8 cellular contexts compared by ENCODE assay signal in the genomic region with DNA sequence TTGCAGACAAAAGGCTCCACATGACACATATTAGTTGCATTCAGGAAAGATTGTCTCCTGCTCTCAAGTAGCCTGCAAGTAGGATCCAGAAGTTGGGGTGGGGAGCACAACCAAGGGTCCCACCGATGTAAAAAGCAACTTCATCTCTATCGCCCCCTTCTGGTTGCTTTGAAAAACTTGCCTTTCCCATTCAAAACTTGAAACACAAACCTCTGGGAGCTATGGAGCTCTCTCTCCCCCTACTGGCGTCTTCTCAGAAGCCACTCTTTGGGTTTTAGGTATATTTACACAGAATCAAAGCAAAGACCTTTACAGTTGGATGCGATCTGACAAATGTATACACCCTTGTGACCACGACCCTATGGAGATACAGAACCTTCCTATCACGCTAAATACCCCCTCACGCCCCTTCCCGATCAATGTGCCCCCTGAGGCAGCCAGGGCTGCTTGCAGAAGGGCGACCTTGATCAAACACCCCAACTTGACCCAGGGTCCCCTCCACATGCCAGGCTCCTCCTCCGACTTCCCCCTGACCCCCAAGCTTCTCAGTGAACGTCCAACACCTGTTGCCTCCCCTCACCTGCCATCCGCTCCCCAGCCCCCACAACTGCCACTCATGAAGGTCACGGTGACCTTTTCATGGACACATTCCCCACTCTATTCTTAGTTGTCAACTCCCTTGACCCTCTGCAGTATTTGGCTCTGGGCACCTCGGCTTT. TPM values are rescaled to one million over a fixed set of nuclear protein-coding genes. Genes with fewer than 3 reads are reported as not detected.
A peak's percentile ranks its signal among the peaks of the same experiment; 100 is the strongest.
DNase-seq lines count a peak whose midpoint lies in the region; ATAC-seq and TF ChIP-seq lines count a peak whose summit lies in the region.

No MANE protein-coding gene starts in this region.

- peak overlapping the region; percentile 16 for H3K4me2 ChIP-seq in parathyroid adenoma (ENCODE audit: low read length)

- peak; percentile 86 for DNase-seq in GM03348 (ENCODE audit: low spot score)
- DNase-seq in LoVo (ENCODE audit: low spot score): peak; percentile 83
- peak; percentile 89 for DNase-seq in RKO (ENCODE audit: low spot score)
- DNase-seq in activated naive CD4-positive, alpha-beta T cell treated with anti-CD3 and anti-CD28 coated beads for 36 hours: peak; percentile 88
- DNase-seq in globus pallidus (ENCODE audit: low spot score): peak; percentile 70

- H3K4me1 Mint-ChIP-seq in activated naive CD4-positive, alpha-beta T cell treated with anti-CD3 and anti-CD28 coated beads for 36 hours (ENCODE audit: low read depth): peaks cover 53% of the 10 kb centered on the region

- peaks cover 5% of the 10 kb centered on the region for H3K36me3 Mint-ChIP-seq in activated naive CD4-positive, alpha-beta T cell treated with anti-CD3 and anti-CD28 coated beads for 36 hours (ENCODE audit: low read depth)

- H3K36me3 ChIP-seq in parathyroid adenoma (ENCODE audit: control insufficient read depth, insufficient read depth, low read length): no peaks in the 10 kb centered on the region

- CTCF ChIA-PET in activated naive CD4-positive, alpha-beta T cell treated with anti-CD3 and anti-CD28 coated beads for 36 hours (lab: Charles Lee): interaction anchor here (0.6 to 6.7 kb wide), 18 partner anchors 9 to 108 kb away, joined by 3 to 101 read pairs (median 8); partner anchors contain the start of genes FLT3LG, NOSIP, PRRG2 and RCN3

- no peak for ATAC-seq in GM18858 (IDR thresholded peaks at IDR 0.05; ENCODE audit: unreplicated experiment)
- ATAC-seq in GM19455 (IDR thresholded peaks at IDR 0.05; ENCODE audit: unreplicated experiment): no peak

- H3K4me1 ChIP-seq in parathyroid adenoma: peaks cover 10% of the 10 kb centered on the region

- no peaks in the 10 kb centered on the region for H3K9me3 ChIP-seq in parathyroid adenoma (ENCODE audit: control insufficient read depth, low read length)

- no peak overlapping the region for H3K4me3 Mint-ChIP-seq in activated naive CD4-positive, alpha-beta T cell treated with anti-CD3 and anti-CD28 coated beads for 36 hours

- H3K27me3 Mint-ChIP-seq in activated naive CD4-positive, alpha-beta T cell treated with anti-CD3 and anti-CD28 coated beads for 36 hours (ENCODE audit: low read depth): no peaks in the 10 kb centered on the region

- intact Hi-C loops in activated naive CD4-positive, alpha-beta T cell treated with anti-CD3 and anti-CD28 coated beads for 36 hours (cut with micrococcal nuclease): loop anchor here (1.0 to 5.0 kb wide), 5 partner anchors 23 to 110 kb away; partner anchors contain the start of gene FLT3LG

- H2AFZ ChIP-seq in parathyroid adenoma: no peak overlapping the region

- peak overlapping the region; percentile 0 for H3K27ac Mint-ChIP-seq in activated naive CD4-positive, alpha-beta T cell treated with anti-CD3 and anti-CD28 coated beads for 36 hours

- no peak overlapping the region for H3K4me3 ChIP-seq in parathyroid adenoma (ENCODE audit: low read depth, low read length)

- peak; percentile 97 for TF ChIP-seq CTCF in parathyroid adenoma (IDR thresholded peaks at IDR 0.05)

- no peak overlapping the region for H3K9ac ChIP-seq in parathyroid adenoma

- H3K9me3 Mint-ChIP-seq in activated naive CD4-positive, alpha-beta T cell treated with anti-CD3 and anti-CD28 coated beads for 36 hours: no peaks in the 10 kb centered on the region

- no peaks in the 10 kb centered on the region for H3K27me3 ChIP-seq in parathyroid adenoma (ENCODE audit: control insufficient read depth, insufficient read depth, low read length)

- peak overlapping the region; percentile 57 for H3K27ac ChIP-seq in parathyroid adenoma

- peaks cover 42% of the 10 kb centered on the region for H3K79me2 ChIP-seq in parathyroid adenoma

RNA-seq across cellular contexts. Expression of gene NOSIP, which starts 10.1 kb away (rescaled TPM):
- 10 to 100 TPM; 76.4 to 77.4 TPM for total RNA-seq in activated naive CD4-positive, alpha-beta T cell treated with anti-CD3 and anti-CD28 coated beads for 36 hours

RNA-seq across cellular contexts. Expression of gene PRRG2, which starts 10.8 kb away (rescaled TPM):
- total RNA-seq in activated naive CD4-positive, alpha-beta T cell treated with anti-CD3 and anti-CD28 coated beads for 36 hours: under 1 TPM; 0.52 TPM

RNA-seq across cellular contexts. Expression of gene PRR12, which starts 20.7 kb away (rescaled TPM):
- 10 to 100 TPM; 16.4 to 16.9 TPM for total RNA-seq in activated naive CD4-positive, alpha-beta T cell treated with anti-CD3 and anti-CD28 coated beads for 36 hours

RNA-seq across cellular contexts. Expression of gene RCN3, which starts 42.5 kb away (rescaled TPM):
- total RNA-seq in activated naive CD4-positive, alpha-beta T cell treated with anti-CD3 and anti-CD28 coated beads for 36 hours: 1 to 10 TPM; 6.7 to 7.2 TPM

RNA-seq across cellular contexts. Expression of gene FCGRT, which starts 57.8 kb away (rescaled TPM):
- 10 to 100 TPM; 15.7 to 17.1 TPM for total RNA-seq in activated naive CD4-positive, alpha-beta T cell treated with anti-CD3 and anti-CD28 coated beads for 36 hours
